Comparison of ENCODE assay signal across 18 cellular contexts in genomic region chr15:63908281-63908680, GRCh38.
"Had no signal": no experiment of that assay in that cellular context is flagged by ENCODE, and none has a peak within 500 bp of the region (broad histone marks: within the 10 kb centered on the region; RNA-seq: fewer than 3 reads in every experiment).

No MANE protein-coding gene starts in this region.

- H3K27me3 ChIP-seq: esophagus muscularis mucosa, gastrocnemius medialis, neutrophil, sigmoid colon, tibial artery, upper lobe of left lung, uterus had no signal

- H3K4me3 ChIP-seq: esophagus muscularis mucosa, gastrocnemius medialis, left ventricle myocardium inferior, lower lobe of right lung, sigmoid colon, tibial artery, upper lobe of left lung, uterus had no signal

- H3K9me3 Mint-ChIP-seq: naive B cell had no signal

- H3K27me3 Mint-ChIP-seq: naive B cell had no signal

- H3K36me3 ChIP-seq: gastrocnemius medialis, sigmoid colon, tibial artery, uterus had no signal

- H3K9me3 ChIP-seq: esophagus muscularis mucosa, gastrocnemius medialis, left ventricle myocardium inferior, lower lobe of right lung, neutrophil, sigmoid colon, tibial artery, upper lobe of left lung, uterus had no signal

- DNase-seq: cortex of kidney; effector memory CD4-positive, alpha-beta T cell; gastrocnemius medialis; kidney; left cardiac atrium; left ventricle myocardium inferior; lower lobe of right lung; mesenchymal stem cell; naive B cell; sigmoid colon; small intestine; stimulated activated CD4-positive, alpha-beta T cell treated with anti-CD3 and anti-CD28 coated beads, Interleukin-2, amount 100 ng/mL, for 48 hours; stimulated activated naive CD8-positive, alpha-beta T cell treated with anti-CD3 and anti-CD28 coated beads, Interleukin-15, Interleukin-2, amounts not matched to agents 100 U/mL and 50 U/mL, for 24 hours; uterus had no signal

- H3K36me3 Mint-ChIP-seq: naive B cell had no signal

- H3K4me1 ChIP-seq: uterus had no signal

- H3K27ac ChIP-seq: esophagus muscularis mucosa, lower lobe of right lung, neutrophil, sigmoid colon, tibial artery, upper lobe of left lung, uterus had no signal

- H3K4me3 Mint-ChIP-seq: naive B cell had no signal
